Comparison of ENCODE assay signal across 1 cellular context in genomic region chr2:46430992-46431391, GRCh38.
TF ChIP-seq lines count a peak whose summit lies in the region.

No MANE protein-coding gene starts in this region.

TF ChIP-seq in GM12878, 131 proteins besides CTCF, POLR2A, EP300 and RAD21 (continued from another document):
- TF ChIP-seq USF2 (IDR thresholded peaks at IDR 0.05; ENCODE audit: borderline replicate concordance, low read depth, low read length) (no peak), MEF2A (IDR thresholded peaks at IDR 0.05; ENCODE audit: insufficient read depth, low read depth, low read length) (no peak), CUX1 (IDR thresholded peaks at IDR 0.05; ENCODE audit: insufficient replicate concordance, low read depth, low read length) (no peak), BRCA1 (IDR thresholded peaks at IDR 0.05; ENCODE audit: low read depth, low read length) (no peak), PAX8 (IDR thresholded peaks at IDR 0.05) (no peak), BCL11A (IDR thresholded peaks at IDR 0.05; ENCODE audit: low read depth, low read length) (no peak), ZBED1 (IDR thresholded peaks at IDR 0.05; ENCODE audit: borderline replicate concordance) (no peak), ETV6 (conservative IDR thresholded peaks at IDR 0.05 in 1 of 2, IDR thresholded peaks at IDR 0.05 in 1 of 2; ENCODE audit: borderline replicate concordance in 1 of 2, low read depth in 1 of 2) (no peak), RELB (IDR thresholded peaks at IDR 0.05; ENCODE audit: low read depth) (no peak), EED (IDR thresholded peaks at IDR 0.05; ENCODE audit: low read depth) (no peak), NBN (IDR thresholded peaks at IDR 0.05) (no peak), CHD1 (IDR thresholded peaks at IDR 0.05; ENCODE audit: low read depth, low read length) (no peak), GABPA (IDR thresholded peaks at IDR 0.05; ENCODE audit: low read depth) (no peak), TARDBP (IDR thresholded peaks at IDR 0.05; ENCODE audit: borderline replicate concordance) (no peak), HDAC2 (IDR thresholded peaks at IDR 0.05) (no peak)
